ENCODE assay signal across 8 cellular contexts in the genomic region with DNA sequence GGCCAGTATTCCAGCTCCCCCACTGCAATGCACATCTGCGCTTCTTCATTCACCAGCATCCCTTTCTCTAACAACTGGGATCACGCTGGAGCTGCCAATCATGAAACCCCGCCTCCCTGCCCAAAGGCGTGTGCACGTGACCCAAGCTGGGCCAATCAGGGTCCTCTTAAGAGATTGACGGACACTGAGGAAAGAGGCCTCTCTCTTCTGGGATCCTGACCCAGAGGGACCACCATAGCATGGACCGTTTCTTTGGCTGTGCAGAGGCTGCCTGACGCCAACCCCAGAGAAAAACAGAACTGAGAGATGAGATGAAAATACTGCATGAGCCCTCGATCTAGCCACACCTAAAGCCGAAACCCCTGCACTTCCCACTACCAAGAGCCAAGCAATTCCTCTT. TPM values are rescaled to one million over a fixed set of nuclear protein-coding genes. Genes with fewer than 3 reads are reported as not detected.
DNase-seq lines count a peak whose midpoint lies in the region; ATAC-seq and TF ChIP-seq lines count a peak whose summit lies in the region.

No MANE protein-coding gene starts in this region.

- peaks cover 21% of the 10 kb centered on the region for H3K36me3 ChIP-seq in GM06990 (ENCODE audit: control insufficient read depth, insufficient read depth, low read length)

- DNase-seq in GM06990 (ENCODE audit: extremely low read depth, insufficient read length) (no peak), NCI-H526 (lab: John Stamatoyannopoulos, UW) (peak; percentile 84 to 88), globus pallidus (ENCODE audit: low spot score) (peak; percentile 88), HT-29 (ENCODE audit: low spot score) (no peak), middle frontal gyrus (ENCODE audit: extremely low spot score, low spot score) (no peak), SHP77 treated with DMSO at 0.1 percent for 48 hours (lab: John Stamatoyannopoulos, UW) (no peak)
- no peak for DNase-seq in stimulated activated CD4-positive, alpha-beta T cell treated with anti-CD3 and anti-CD28 coated beads, Interleukin-4, amount 100 ng/mL, for 4 hours

- peak overlapping the region; percentile 18 for H3K4me3 ChIP-seq in GM06990 (replicated peaks; ENCODE audit: low read depth, low read length)

- TF ChIP-seq CTCF in GM06990 (IDR thresholded peaks at IDR 0.05; ENCODE audit: insufficient read depth, low read length, poor library complexity, severe bottlenecking) = no peak

- no peaks in the 10 kb centered on the region for H3K27me3 ChIP-seq in GM06990 (replicated peaks; ENCODE audit: control insufficient read depth, insufficient read depth, low read length)

- peak; percentile 56 for ATAC-seq in GM21528 (IDR thresholded peaks at IDR 0.05; ENCODE audit: low FRiP score, unreplicated experiment)

RNA-seq across cellular contexts. Expression of a gene that starts 32.0 kb away (rescaled TPM):
- 105 and 121 TPM in 2 replicates for total RNA-seq in HT-29 (2014; rRNA removed; shearing (Covaris generic))

Comparison
In these comparisons a context has a peak if more than half of its experiments do, and no peak if none do; other contexts are left out.
1. DNase-seq: peak in NCI-H526 (2 of 2) and globus pallidus (single experiment); none in GM06990 (single experiment), HT-29 (single experiment), middle frontal gyrus (single experiment), stimulated activated CD4-positive, alpha-beta T cell treated with anti-CD3 and anti-CD28 coated beads, Interleukin-4, amount 100 ng/mL, for 4 hours (0 of 2) and SHP77 treated with DMSO at 0.1 percent for 48 hours (single experiment).